Comparison of ENCODE assay signal across 18 cellular contexts in the genomic region with DNA sequence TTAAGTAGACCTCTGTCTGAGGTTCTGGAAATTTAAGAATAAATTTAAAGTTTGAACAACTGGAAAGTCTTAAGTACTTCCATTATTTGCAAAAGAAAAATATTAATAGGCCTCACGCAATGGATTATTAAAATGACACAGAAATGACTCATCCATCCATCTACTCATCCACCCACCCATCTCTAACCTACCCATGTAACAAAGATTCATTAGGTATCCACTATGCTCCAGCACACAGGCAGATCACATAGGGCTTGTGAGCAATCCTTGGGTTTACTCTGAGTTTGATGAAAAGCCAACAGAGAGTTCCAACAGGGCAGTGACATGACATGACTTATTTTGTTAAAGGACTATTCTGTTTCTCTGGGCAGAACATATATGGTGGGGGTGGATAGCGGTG.
A peak's percentile ranks its signal among the peaks of the same experiment; 100 is the strongest.
DNase-seq lines count a peak whose midpoint lies in the region; ATAC-seq, FAIRE-seq and TF ChIP-seq lines count a peak whose summit lies in the region.
"Had no signal": no experiment of that assay in that cellular context is flagged by ENCODE, and none has a peak within 500 bp of the region (broad histone marks: within the 10 kb centered on the region; RNA-seq: fewer than 3 reads in every experiment).

No MANE protein-coding gene starts in this region.

- BruUV-seq in A673 (replicated peaks; lab: Mats Ljungman, UMichigan): no TSS peak
- no TSS peak for BruUV-seq in mammary epithelial cell (replicated peaks; lab: Mats Ljungman, UMichigan)

- H3K27me3 ChIP-seq in A673 (replicated peaks; ENCODE audit: insufficient read depth, low read depth, low read length, poor library complexity) (no peaks in the 10 kb centered on the region), mammary epithelial cell (ENCODE audit: insufficient read depth, low read length) (no peaks in the 10 kb centered on the region), keratinocyte (ENCODE audit: control insufficient read depth, extremely low read depth, insufficient read depth, low read length) (no peaks in the 10 kb centered on the region)
- H3K27me3 ChIP-seq: uterus had no signal

- FAIRE-seq in keratinocyte (lab: Jason Lieb, UNC): peak; percentile 62
- FAIRE-seq: GM12892 had no signal

- no peak overlapping the region for H3K4me3 ChIP-seq in A673 (ENCODE audit: low read depth, low read length, poor library complexity, severe bottlenecking)
- no peak overlapping the region for H3K4me3 ChIP-seq in mammary epithelial cell (replicated peaks in 1 of 3; ENCODE audit: insufficient read depth in 1 of 3, low read depth in 2 of 3, low read length in 3 of 3)
- no peak overlapping the region for H3K4me3 ChIP-seq in keratinocyte (ENCODE audit: control insufficient read depth in 2 of 3, extremely low read depth in 1 of 3, insufficient read depth in 2 of 3, low read depth in 1 of 3, low read length in 3 of 3)
- H3K4me3 ChIP-seq: uterus had no signal

- H3K4me1 ChIP-seq in A673 (ENCODE audit: insufficient read depth, low read length, poor library complexity, severe bottlenecking) (no peaks in the 10 kb centered on the region), mammary epithelial cell (ENCODE audit: insufficient read depth, low read length) (peaks cover 18% of the 10 kb centered on the region), keratinocyte (ENCODE audit: control insufficient read depth, extremely low read depth, insufficient read depth, low read length) (peaks cover 14% of the 10 kb centered on the region)
- H3K4me1 ChIP-seq: uterus had no signal

- ATAC-seq in GM21360 (IDR thresholded peaks at IDR 0.05; ENCODE audit: unreplicated experiment): no peak
- no peak for ATAC-seq in GM18858 (IDR thresholded peaks at IDR 0.05; ENCODE audit: unreplicated experiment)
- ATAC-seq: stimulated activated memory B cell treated with anti-CD40 and anti-IgM and Interleukin-4, amounts not matched to agents 10 μg/mL and 1 μg/mL and 100 μg/mL, for 72 hours had no signal

- H3K9me1 ChIP-seq in keratinocyte (ENCODE audit: control insufficient read depth, extremely low read depth, insufficient read depth, low read length): no peaks in the 10 kb centered on the region

- peaks cover 3% of the 10 kb centered on the region for H3K79me2 ChIP-seq in mammary epithelial cell (ENCODE audit: insufficient read depth, low read length)
- no peaks in the 10 kb centered on the region for H3K79me2 ChIP-seq in keratinocyte (ENCODE audit: control insufficient read depth, insufficient read depth, low read length)

- H2AFZ ChIP-seq in mammary epithelial cell (ENCODE audit: low read depth, low read length) (no peak overlapping the region), keratinocyte (ENCODE audit: control insufficient read depth, low read length) (no peak overlapping the region)

- no peak for TF ChIP-seq CTCF in A673 (conservative IDR thresholded peaks at IDR 0.05; ENCODE audit: low read depth, low read length)
- TF ChIP-seq CTCF in mammary epithelial cell (conservative IDR thresholded peaks at IDR 0.05 in 1 of 2, IDR thresholded peaks at IDR 0.05 in 1 of 2; ENCODE audit: extremely low read depth in 1 of 2, insufficient read depth in 1 of 2, low read depth in 1 of 2, low read length in 2 of 2): no peak
- TF ChIP-seq CTCF in keratinocyte (optimal IDR thresholded peaks at IDR 0.05 in 1 of 3, IDR thresholded peaks at IDR 0.05 in 1 of 3, conservative IDR thresholded peaks at IDR 0.05 in 1 of 3; ENCODE audit: extremely low read depth in 1 of 3, insufficient read depth in 2 of 3, low read length in 3 of 3): no peak

- intact Hi-C loops in A673 (cut with micrococcal nuclease; ENCODE audit: unreplicated experiment) (no loop called here), mammary epithelial cell (cut with micrococcal nuclease) (loop anchor here (10.0 kb wide), 1 partner anchor 1917 kb away; no protein-coding TSS in a partner anchor)

- in situ Hi-C loops in mammary epithelial cell (cut with MboI; ENCODE audit: low sequenced_read_pairs in 2 of 2): no loop called here

- CTCF ChIA-PET in A673 (lab: Charles Lee): no interaction called here
- CTCF ChIA-PET in mammary epithelial cell (lab: Charles Lee; ENCODE audit: low non-redundant PET): no interaction called here

- POLR2A ChIA-PET in A673 (lab: Charles Lee; ENCODE audit: low non-redundant PET): no interaction called here

- H3K9ac ChIP-seq in mammary epithelial cell (ENCODE audit: insufficient read depth, low read length) (no peak overlapping the region), keratinocyte (ENCODE audit: control insufficient read depth, extremely low read depth, insufficient read depth, low read length) (no peak overlapping the region)

- peak; percentile 4 for DNase-seq in A673 (ENCODE audit: low spot score)
- peak; percentile 1 for DNase-seq in HS-27A (ENCODE audit: low read depth)
- peak; percentile 85 for DNase-seq in mammary epithelial cell
- DNase-seq in keratinocyte (ENCODE audit: low read depth, low spot score): no peak
- DNase-seq in NCI-H1930 (lab: John Stamatoyannopoulos, UW): no peak
- no peak for DNase-seq in activated T-cell treated with anti-CD3 and anti-CD28 coated beads, Interleukin-2, amount 50 U/mL, for 48 hours
- DNase-seq: AML-193; amniotic stem cell; DND-41; effector CD8-positive, alpha-beta T cell; mesendoderm; NCI-H187 treated with DMSO at 0.1 percent for 48 hours; uterus had no signal

- H3K27ac ChIP-seq in A673 (ENCODE audit: low read depth, low read length, poor library complexity, severe bottlenecking) (no peak overlapping the region), mammary epithelial cell (ENCODE audit: insufficient read depth, low read depth, low read length) (peak overlapping the region; percentile 46), keratinocyte (ENCODE audit: control insufficient read depth, insufficient read depth, low read length) (no peak overlapping the region)
- H3K27ac ChIP-seq: uterus, VCaP had no signal

- H3K9me3 ChIP-seq in A673 (ENCODE audit: low read depth, low read length, poor library complexity, severe bottlenecking) (no peaks in the 10 kb centered on the region), mammary epithelial cell (replicated peaks; ENCODE audit: insufficient read depth, low read length) (no peaks in the 10 kb centered on the region), keratinocyte (ENCODE audit: control insufficient read depth, low read depth, low read length) (no peaks in the 10 kb centered on the region)
- H3K9me3 ChIP-seq: uterus had no signal

- dilution Hi-C loops in mammary epithelial cell (cut with HindIII; ENCODE audit: low sequenced_read_pairs): no loop called here
- dilution Hi-C loops in keratinocyte (cut with MboI; ENCODE audit: extremely low pct_ligation_motif_present, low sequenced_read_pairs): no loop called here

- H3K4me2 ChIP-seq in mammary epithelial cell (ENCODE audit: insufficient read depth, low read depth, low read length): peak overlapping the region; percentile 43
- no peak overlapping the region for H3K4me2 ChIP-seq in keratinocyte (ENCODE audit: control insufficient read depth, extremely low read depth, insufficient read depth, low read depth, low read length)

- WGBS in mammary epithelial cell (ENCODE audit: low coverage, missing lambda C conversion rate): 0% methylated on average over 2 of the region's 2 CpGs

- no peaks in the 10 kb centered on the region for H4K20me1 ChIP-seq in mammary epithelial cell (ENCODE audit: insufficient read depth, low read length)
- no peaks in the 10 kb centered on the region for H4K20me1 ChIP-seq in keratinocyte (ENCODE audit: control insufficient read depth, extremely low read depth, insufficient read depth, low read length)

- peaks cover 27% of the 10 kb centered on the region for H3K36me3 ChIP-seq in A673 (ENCODE audit: insufficient read depth, low read length, poor library complexity, severe bottlenecking)
- peaks cover 16% of the 10 kb centered on the region for H3K36me3 ChIP-seq in mammary epithelial cell (ENCODE audit: insufficient read depth, low read length)
- H3K36me3 ChIP-seq in keratinocyte (ENCODE audit: control insufficient read depth in 2 of 2, extremely low read depth in 1 of 2, insufficient read depth in 2 of 2, low read length in 2 of 2): peaks cover 6 to 7% of the 10 kb centered on the region in 2 experiments
- H3K36me3 ChIP-seq: uterus had no signal

Comparison
In these comparisons a context has a peak if more than half of its experiments do, and no peak if none do; other contexts are left out.
1. DNase-seq: peak in A673 (single experiment), HS-27A (single experiment) and mammary epithelial cell (single experiment); none in keratinocyte (single experiment), NCI-H1930 (0 of 2) and activated T-cell treated with anti-CD3 and anti-CD28 coated beads, Interleukin-2, amount 50 U/mL, for 48 hours (0 of 2).